ENCODE assay signal across 11 cellular contexts in genomic region chr19:36152886-36153525, GRCh38. TPM values are rescaled to one million over a fixed set of nuclear protein-coding genes. Genes with fewer than 3 reads are reported as not detected.
DNase-seq lines count a peak whose midpoint lies in the region; ATAC-seq and TF ChIP-seq lines count a peak whose summit lies in the region.
"Had no signal": no experiment of that assay in that cellular context is flagged by ENCODE, and none has a peak within 500 bp of the region (broad histone marks: within the 10 kb centered on the region; RNA-seq: fewer than 3 reads in every experiment).

No MANE protein-coding gene starts in this region.

- 64 to 73% methylated on average over 9 to 10 of the region's 12 CpGs for WGBS in gastroesophageal sphincter (ENCODE audit: low coverage in 1 of 2), 2 donors

- TF ChIP-seq CTCF in HEK293 (tag by site-specific recombination; IDR thresholded peaks at IDR 0.05): no peak
- no peak for TF ChIP-seq CTCF in gastroesophageal sphincter (IDR thresholded peaks at IDR 0.05)
- TF ChIP-seq CTCF in gastrocnemius medialis (IDR thresholded peaks at IDR 0.05 in 4 of 5, conservative IDR thresholded peaks at IDR 0.05 in 1 of 5): no peak

- ATAC-seq in gastroesophageal sphincter (peak; percentile 22), gastrocnemius medialis (peak; percentile 67 to 76)
- ATAC-seq: GM12878 had no signal

- no peaks in the 10 kb centered on the region for H3K9me3 ChIP-seq in HEK293 (ENCODE audit: control insufficient read depth, insufficient read depth, low read depth, low read length)
- H3K9me3 ChIP-seq in gastroesophageal sphincter: no peaks in the 10 kb centered on the region
- H3K9me3 ChIP-seq in gastrocnemius medialis: no peaks in the 10 kb centered on the region
- H3K9me3 ChIP-seq: pancreas had no signal

- TF ChIP-seq EP300 in gastroesophageal sphincter (IDR thresholded peaks at IDR 0.05): no peak

- POLR2A ChIA-PET in HEK293 (lab: Yijun Ruan, JAX): interaction anchor here (0.5 to 2.1 kb wide), 4 partner anchors 9 to 38 kb away, joined by 3 to 10 read pairs (median 6); partner anchors contain the start of genes CAPNS1 and TBCB

- CTCF ChIA-PET in HEK293 (lab: Yijun Ruan, JAX): interaction anchor here (0.6 to 2.5 kb wide), 6 partner anchors 14 to 94 kb away, joined by 3 to 16 read pairs (median 4); no protein-coding TSS in a partner anchor

- H3K27ac ChIP-seq in HEK293 (ENCODE audit: extremely low read depth, low read depth, low read length) (no peak overlapping the region), gastroesophageal sphincter (peak overlapping the region; percentile 97 to 99 (median 98)), gastrocnemius medialis (peak overlapping the region; percentile 97 to 100 (median 100))
- H3K27ac ChIP-seq: C4-2B had no signal

- intact Hi-C loops in gastrocnemius medialis (cut with DNase I; ENCODE audit: low total_unique reads): loop anchor here (1.0 to 10.0 kb wide), 5 partner anchors 13 to 396 kb away; partner anchors contain the start of genes CAPNS1, HSPB6, PROSER3 and TBCB

- in situ Hi-C loops in gastrocnemius medialis (cut with MboI; ENCODE audit: low sequenced_read_pairs in 4 of 4): no loop called here

- DNase-seq in gastrocnemius medialis (no peak), NCI-H1930 (lab: John Stamatoyannopoulos, UW) (no peak), SHP77 treated with DMSO at 0.1 percent for 48 hours (lab: John Stamatoyannopoulos, UW) (no peak)
- DNase-seq in stimulated activated CD4-positive, alpha-beta T cell treated with anti-CD3 and anti-CD28 coated beads, Interleukin-1b, Interleukin-23, amount 100 ng/mL, for 48 hours: no peak
- DNase-seq: NCI-H446 treated with DMSO at 0.1 percent for 48 hours had no signal

- TF ChIP-seq POLR2A in gastroesophageal sphincter (IDR thresholded peaks at IDR 0.05) (no peak), gastrocnemius medialis (IDR thresholded peaks at IDR 0.05) (no peak)

- H3K4me3 ChIP-seq in HEK293 (ENCODE audit: low read depth, low read length): no peak overlapping the region
- H3K4me3 ChIP-seq in gastroesophageal sphincter: peak overlapping the region; percentile 77 to 80
- H3K4me3 ChIP-seq in gastrocnemius medialis: peak overlapping the region; percentile 80 to 90 (median 90)
- H3K4me3 ChIP-seq: GM12878 had no signal

- no peaks in the 10 kb centered on the region for H3K27me3 ChIP-seq in gastroesophageal sphincter
- H3K27me3 ChIP-seq in gastrocnemius medialis: no peaks in the 10 kb centered on the region
- H3K27me3 ChIP-seq: pancreas had no signal

- H3K36me3 ChIP-seq in HEK293 (ENCODE audit: control insufficient read depth in 2 of 2, insufficient read depth in 1 of 2, low read length in 2 of 2): peaks cover 42 to 51% of the 10 kb centered on the region in 2 experiments
- peaks cover 0 to 29% of the 10 kb centered on the region in 2 donors for H3K36me3 ChIP-seq in gastroesophageal sphincter
- peaks cover 0 to 26% of the 10 kb centered on the region in 2 donors for H3K36me3 ChIP-seq in gastrocnemius medialis

- H3K4me1 ChIP-seq in HEK293 (ENCODE audit: control insufficient read depth, insufficient read depth, low read length): peaks cover 4% of the 10 kb centered on the region; the same call in 1 of the 2 replicates
- H3K4me1 ChIP-seq in gastroesophageal sphincter: peaks cover 3 to 45% (median 9%) of the 10 kb centered on the region in 3 donors
- peaks cover 24 to 29% of the 10 kb centered on the region in 2 donors for H3K4me1 ChIP-seq in gastrocnemius medialis
- H3K4me1 ChIP-seq: pancreas had no signal

TF ChIP-seq in HEK293, 187 proteins besides CTCF, POLR2A, EP300 and RAD21:
- TF ChIP-seq KLF8 (tag by site-specific recombination; IDR thresholded peaks at IDR 0.05) (no peak), GFI1B (tag by site-specific recombination; IDR thresholded peaks at IDR 0.05) (no peak), ZNF747 (tag by site-specific recombination; IDR thresholded peaks at IDR 0.05) (no peak), ZNF121 (tag by site-specific recombination; IDR thresholded peaks at IDR 0.05) (peak; percentile 62; the same call in 1 of the 2 replicates)

RNA-seq across cellular contexts. Expression of gene COX7A1, which starts 0.8 kb away (rescaled TPM):
- total RNA-seq in gastroesophageal sphincter (10 to 100 TPM; 50.4 to 66.6 (median 61.7) TPM), gastrocnemius medialis (100 to 1,000 TPM; 165 to 421 (median 223) TPM)
- total RNA-seq: GM12878; T-helper 1 cell treated with Interleukin-12 subunit alpha and Interleukin-12 subunit beta and Interleukin-4 antibody, amounts not matched to agents 30 ng/mL and 1 ng/mL, for 36 hours had no signal

RNA-seq across cellular contexts. Expression of gene CAPNS1, which starts 13.1 kb away (rescaled TPM):
- total RNA-seq in gastroesophageal sphincter (100 to 1,000 TPM; 151 to 237 (median 210) TPM), gastrocnemius medialis (100 to 1,000 TPM in 3 of 4 donors, 10 to 100 TPM in 1; 94.8 to 252 (median 165) TPM)

RNA-seq across cellular contexts. Expression of gene TBCB, which starts 37.7 kb away (rescaled TPM):
- total RNA-seq in gastroesophageal sphincter (100 to 1,000 TPM; 116 to 248 (median 180) TPM), gastrocnemius medialis (100 to 1,000 TPM in 2 of 4 donors, 10 to 100 TPM in 2; 57.4 to 122 (median 96.7) TPM)

RNA-seq across cellular contexts. Expression of gene POLR2I, which starts 38.3 kb away (rescaled TPM):
- total RNA-seq in gastroesophageal sphincter (10 to 100 TPM; 49.3 to 60.2 (median 54.1) TPM), gastrocnemius medialis (10 to 100 TPM; 61.0 to 88.7 (median 79.4) TPM)

RNA-seq across cellular contexts. Expression of gene OVOL3, which starts 42.1 kb away (rescaled TPM):
- not detected for total RNA-seq in gastroesophageal sphincter
- total RNA-seq in gastrocnemius medialis: not detected
- total RNA-seq: GM12878; pancreas; T-helper 1 cell treated with Interleukin-12 subunit alpha and Interleukin-12 subunit beta and Interleukin-4 antibody, amounts not matched to agents 30 ng/mL and 1 ng/mL, for 36 hours had no signal
